19 cellular contexts compared by ENCODE assay signal in the genomic region with DNA sequence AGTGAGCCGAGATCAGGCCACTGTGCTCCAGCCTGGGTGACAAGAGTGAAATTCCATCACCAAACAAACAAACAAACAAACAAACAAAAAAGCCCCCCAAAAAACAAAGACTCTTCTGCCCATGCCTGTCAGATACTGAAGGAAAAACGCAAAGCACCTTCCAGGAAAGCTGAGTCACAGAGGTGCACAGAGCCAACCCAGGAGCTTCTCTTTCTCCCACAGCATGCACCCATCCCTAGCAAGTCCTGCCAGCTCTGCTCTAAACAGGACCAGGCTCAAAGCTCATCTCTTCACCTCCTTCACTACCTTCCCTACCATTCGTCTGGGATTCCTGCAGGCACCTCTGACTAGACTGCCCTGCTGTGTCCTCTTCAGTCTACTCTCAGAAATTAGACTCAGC.
"Had no signal": no experiment of that assay in that cellular context is flagged by ENCODE, and none has a peak within 500 bp of the region (broad histone marks: within the 10 kb centered on the region; RNA-seq: fewer than 3 reads in every experiment).

No MANE protein-coding gene starts in this region.

- H3K9me3 ChIP-seq: ascending aorta, mucosa of descending colon, prostate gland had no signal

- H3K9me3 Mint-ChIP-seq: activated naive CD8-positive, alpha-beta T cell treated with anti-CD3 and anti-CD28 coated beads, Interleukin-2, amount 50 U/mL, for 24 hours; activated T-helper 1 cell treated with anti-CD3 and anti-CD28 coated beads, Interleukin-12 subunit alpha, Interleukin-12 subunit beta, Interleukin-2, Interleukin-4 antibody, amounts not matched to agents 30 ng/mL and 10 ng/mL and 1 ng/mL, durations not matched to agents 14 hours and 24 hours and 36 hours; central memory CD8-positive, alpha-beta T cell; naive thymus-derived CD8-positive, alpha-beta T cell; type B pancreatic cell had no signal

- H3K27ac ChIP-seq: ascending aorta, prostate gland had no signal

- H3K27me3 ChIP-seq: ascending aorta had no signal

- H3K4me3 ChIP-seq: ascending aorta, mucosa of descending colon, prostate gland had no signal

- ATAC-seq: activated CD4-positive, CD25-positive, alpha-beta regulatory T cell treated with anti-CD3 and anti-CD28 coated beads, Interleukin-2, amount 50 U/mL, for 24 hours; activated naive CD8-positive, alpha-beta T cell treated with anti-CD3 and anti-CD28 coated beads, Interleukin-2, amount 50 U/mL, for 24 hours; left colon; mucosa of descending colon; naive thymus-derived CD8-positive, alpha-beta T cell; sciatic nerve had no signal

- H3K36me3 ChIP-seq: ascending aorta, prostate gland had no signal

- H3K27me3 Mint-ChIP-seq: type B pancreatic cell had no signal

- DNase-seq: activated CD4-positive, alpha-beta T cell treated with anti-CD3 and anti-CD28 coated beads, Interleukin-2, amount 50 U/mL, for 48 hours; activated CD8-positive, alpha-beta memory T cell treated with anti-CD3 and anti-CD28 coated beads, Interleukin-2, amount 50 U/mL, for 4 hours; activated naive CD4-positive, alpha-beta T cell; activated naive CD8-positive, alpha-beta T cell treated with anti-CD3 and anti-CD28 coated beads, Interleukin-2, amount 50 U/mL, for 24 hours; dermis blood vessel endothelial cell; left colon; mucosa of descending colon; naive thymus-derived CD8-positive, alpha-beta T cell; nucleus accumbens; stimulated activated CD4-positive, alpha-beta T cell treated with anti-CD3 and anti-CD28 coated beads, Interleukin-2, amount 100 ng/mL, for 24 hours; stimulated activated naive CD4-positive, alpha-beta T cell treated with Interleukin-2 at 50 U/mL for 16 hours had no signal

- H3K4me1 ChIP-seq: ascending aorta, prostate gland had no signal

- H3K36me3 Mint-ChIP-seq: naive thymus-derived CD8-positive, alpha-beta T cell; type B pancreatic cell had no signal

- H3K4me1 Mint-ChIP-seq: activated naive CD8-positive, alpha-beta T cell treated with anti-CD3 and anti-CD28 coated beads, Interleukin-2, amount 50 U/mL, for 24 hours; central memory CD8-positive, alpha-beta T cell; naive thymus-derived CD8-positive, alpha-beta T cell had no signal

- H3K27ac Mint-ChIP-seq: activated naive CD8-positive, alpha-beta T cell treated with anti-CD3 and anti-CD28 coated beads, Interleukin-2, amount 50 U/mL, for 24 hours; activated T-helper 1 cell treated with anti-CD3 and anti-CD28 coated beads, Interleukin-12 subunit alpha, Interleukin-12 subunit beta, Interleukin-2, Interleukin-4 antibody, amounts not matched to agents 30 ng/mL and 10 ng/mL and 1 ng/mL, durations not matched to agents 14 hours and 24 hours and 36 hours; naive thymus-derived CD8-positive, alpha-beta T cell; T-helper 2 cell treated with Interferon-gamma antibody and Interleukin-4, amounts not matched to agents 5 μg/mL and 100 μg/mL, for 36 hours; type B pancreatic cell had no signal

- H3K4me3 Mint-ChIP-seq: activated naive CD8-positive, alpha-beta T cell treated with anti-CD3 and anti-CD28 coated beads, Interleukin-2, amount 50 U/mL, for 24 hours; activated T-helper 1 cell treated with anti-CD3 and anti-CD28 coated beads, Interleukin-12 subunit alpha, Interleukin-12 subunit beta, Interleukin-2, Interleukin-4 antibody, amounts not matched to agents 30 ng/mL and 10 ng/mL and 1 ng/mL, durations not matched to agents 14 hours and 24 hours and 36 hours; central memory CD8-positive, alpha-beta T cell; naive thymus-derived CD8-positive, alpha-beta T cell; T-helper 2 cell treated with Interferon-gamma antibody and Interleukin-4, amounts not matched to agents 5 μg/mL and 100 μg/mL, for 36 hours; type B pancreatic cell had no signal
